Comparison of ENCODE assay signal across 17 cellular contexts in the genomic region with DNA sequence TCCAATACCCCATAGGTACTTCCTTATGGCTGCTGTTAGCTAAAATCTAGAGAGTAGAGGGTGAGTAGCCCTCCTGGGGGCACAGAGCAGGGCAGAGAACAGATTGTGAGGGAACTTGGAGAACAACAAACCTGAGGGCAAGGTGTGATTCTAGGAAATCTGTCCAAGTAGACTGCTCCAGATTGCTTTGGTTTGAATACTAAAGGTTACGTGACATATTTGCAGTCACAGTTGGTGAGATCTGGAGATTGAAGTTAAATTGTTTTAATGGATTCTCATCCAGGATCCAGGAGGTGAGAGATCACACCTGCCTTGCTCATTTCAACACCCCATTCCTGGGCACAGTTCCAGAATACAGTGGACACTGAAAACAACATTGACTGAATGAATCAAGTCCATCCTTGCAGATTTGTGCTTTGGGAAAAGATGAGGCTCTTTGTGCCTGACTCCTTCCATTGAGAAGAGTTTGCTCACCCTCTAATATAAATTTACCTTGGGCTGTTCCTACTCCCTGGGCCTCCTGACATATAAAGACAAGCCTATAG.
DNase-seq lines count a peak whose midpoint lies in the region; ATAC-seq, FAIRE-seq and TF ChIP-seq lines count a peak whose summit lies in the region.
"Had no signal": no experiment of that assay in that cellular context is flagged by ENCODE, and none has a peak within 500 bp of the region (broad histone marks: within the 10 kb centered on the region; RNA-seq: fewer than 3 reads in every experiment).

No MANE protein-coding gene starts in this region.

- TF ChIP-seq EP300 in sigmoid colon (IDR thresholded peaks at IDR 0.05), result no peak

- TF ChIP-seq POLR2A in sigmoid colon (IDR thresholded peaks at IDR 0.05), result no peak

- no peak for FAIRE-seq in HTR-8/SVneo (lab: Jason Lieb, UNC)

- H3K9me3 ChIP-seq in HEK293 (ENCODE audit: control insufficient read depth, insufficient read depth, low read depth, low read length) (no peaks in the 10 kb centered on the region), RWPE2 (ENCODE audit: severe bottlenecking) (no peaks in the 10 kb centered on the region), thymus (ENCODE audit: control insufficient read depth) (no peaks in the 10 kb centered on the region), sigmoid colon (no peaks in the 10 kb centered on the region)
- H3K9me3 ChIP-seq: HAP-1 had no signal

- CTCF ChIA-PET in HEK293 (lab: Yijun Ruan, JAX), result interaction anchor here (0.6 to 1.2 kb wide), 3 partner anchors 289 to 746 kb away, joined by 3 read pairs; no protein-coding TSS in a partner anchor

- TF ChIP-seq CTCF in HEK293 (tag by site-specific recombination; IDR thresholded peaks at IDR 0.05) (no peak), RWPE2 (IDR thresholded peaks at IDR 0.05; ENCODE audit: poor library complexity, severe bottlenecking) (no peak), foreskin keratinocyte (conservative IDR thresholded peaks at IDR 0.05) (no peak), sigmoid colon (IDR thresholded peaks at IDR 0.05) (no peak)

- POLR2A ChIA-PET in HEK293 (lab: Yijun Ruan, JAX), result interaction anchor here (0.9 to 1.4 kb wide), 2 partner anchors 124 to 742 kb away, joined by 3 to 6 read pairs; no protein-coding TSS in a partner anchor

- H3K27me3 ChIP-seq in RWPE2 (ENCODE audit: insufficient read depth, poor library complexity, severe bottlenecking) (no peaks in the 10 kb centered on the region), foreskin keratinocyte (no peaks in the 10 kb centered on the region), thymus (ENCODE audit: control insufficient read depth, insufficient read depth) (no peaks in the 10 kb centered on the region), sigmoid colon (no peaks in the 10 kb centered on the region)

- H3K4me3 ChIP-seq in HEK293 (ENCODE audit: low read depth, low read length), result no peak overlapping the region
- no peak overlapping the region for H3K4me3 ChIP-seq in RWPE2 (ENCODE audit: severe bottlenecking)
- H3K4me3 ChIP-seq in thymus (ENCODE audit: low read length), result no peak overlapping the region
- H3K4me3 ChIP-seq in sigmoid colon, result no peak overlapping the region
- H3K4me3 ChIP-seq: HAP-1 had no signal

- intact Hi-C loops in sigmoid colon (cut with DNase I), result no loop called here

- WGBS in thymus, result 96% methylated on average over 1 of the region's 1 CpG
- 85 to 93% methylated on average over 1 of the region's 1 CpG for WGBS in sigmoid colon, 2 donors

- peaks cover 6% of the 10 kb centered on the region for H3K4me1 ChIP-seq in HEK293 (ENCODE audit: control insufficient read depth, insufficient read depth, low read length)
- H3K4me1 ChIP-seq in RWPE2 (ENCODE audit: insufficient read depth, poor library complexity, severe bottlenecking), result peaks cover 29% of the 10 kb centered on the region
- peaks cover 24% of the 10 kb centered on the region for H3K4me1 ChIP-seq in foreskin keratinocyte
- H3K4me1 ChIP-seq in thymus (ENCODE audit: control insufficient read depth, insufficient read depth, low read length), result no peaks in the 10 kb centered on the region
- no peaks in the 10 kb centered on the region for H3K4me1 ChIP-seq in sigmoid colon
- H3K4me1 ChIP-seq: HAP-1 had no signal

- no peaks in the 10 kb centered on the region for H3K36me3 ChIP-seq in HEK293 (ENCODE audit: control insufficient read depth in 2 of 2, insufficient read depth in 1 of 2, low read length in 2 of 2)
- no peaks in the 10 kb centered on the region for H3K36me3 ChIP-seq in RWPE2 (ENCODE audit: low read depth)
- no peaks in the 10 kb centered on the region for H3K36me3 ChIP-seq in thymus (ENCODE audit: control insufficient read depth, insufficient read depth)
- no peaks in the 10 kb centered on the region for H3K36me3 ChIP-seq in sigmoid colon
- H3K36me3 ChIP-seq: HAP-1 had no signal

- ATAC-seq in RWPE2 (ENCODE audit: low read depth) (no peak), foreskin keratinocyte (no peak)
- ATAC-seq: CD8-positive, alpha-beta T cell; effector memory CD8-positive, alpha-beta T cell had no signal

- H3K27ac ChIP-seq in HEK293 (ENCODE audit: extremely low read depth, low read depth, low read length) (peak overlapping the region; percentile 66), RWPE2 (ENCODE audit: poor library complexity, severe bottlenecking) (peak overlapping the region; percentile 82), foreskin keratinocyte (peak overlapping the region; percentile 90), thymus (ENCODE audit: low read depth) (peak overlapping the region; percentile 3), sigmoid colon (peak overlapping the region in 1 of 4 donors; percentile 39)

- DNase-seq in RWPE2 (ENCODE audit: low spot score) (no peak), foreskin keratinocyte (peak; percentile 27 to 52), HTR-8/SVneo (ENCODE audit: insufficient read length, low spot score) (no peak), sigmoid colon (no peak)
- no peak for DNase-seq in activated CD4-positive, alpha-beta T cell treated with anti-CD3 and anti-CD28 coated beads for 1 hour
- DNase-seq: activated CD4-positive, alpha-beta T cell treated with anti-CD3 and anti-CD28 coated beads for 4 hours; activated T-cell treated with anti-CD3 and anti-CD28 coated beads, Interleukin-2, amount 50 U/mL, for 72 hours; CD8-positive, alpha-beta T cell; effector memory CD8-positive, alpha-beta T cell; Kasumi-1; NCI-H1105; NCI-H524 treated with DMSO at 0.1 percent for 48 hours; Right ventricle myocardium superior; stimulated activated CD4-positive, alpha-beta T cell treated with anti-CD3 and anti-CD28 coated beads, Interleukin-15, amount 100 ng/mL, for 24 hours had no signal

TF ChIP-seq in HEK293, 187 proteins besides CTCF, POLR2A, EP300 and RAD21:
- TF ChIP-seq, protein P1, sequence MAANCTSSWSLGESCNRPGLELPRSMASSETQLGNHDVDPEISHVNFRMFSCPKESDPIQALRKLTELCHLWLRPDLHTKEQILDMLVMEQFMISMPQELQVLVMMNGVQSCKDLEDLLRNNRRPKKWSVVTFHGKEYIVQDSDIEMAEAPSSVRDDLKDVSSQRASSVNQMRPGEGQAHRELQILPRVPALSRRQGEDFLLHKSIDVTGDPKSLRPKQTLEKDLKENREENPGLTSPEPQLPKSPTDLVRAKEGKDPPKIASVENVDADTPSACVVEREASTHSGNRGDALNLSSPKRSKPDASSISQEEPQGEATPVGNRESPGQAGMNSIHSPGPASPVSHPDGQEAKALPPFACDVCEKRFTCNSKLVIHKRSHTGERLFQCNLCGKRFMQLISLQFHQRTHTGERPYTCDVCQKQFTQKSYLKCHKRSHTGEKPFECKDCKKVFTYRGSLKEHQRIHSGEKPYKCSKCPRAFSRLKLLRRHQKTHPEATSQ (tag by site-specific recombination; IDR thresholded peaks at IDR 0.05), result no peak
- no peak for TF ChIP-seq GFI1B (tag by site-specific recombination; IDR thresholded peaks at IDR 0.05)
- no peak for TF ChIP-seq ZNF610 (tag by site-specific recombination; IDR thresholded peaks at IDR 0.05; ENCODE audit: borderline replicate concordance)
- no peak for TF ChIP-seq ZNF624 (tag by site-specific recombination; IDR thresholded peaks at IDR 0.05)
- TF ChIP-seq ZNF174 (tag by site-specific recombination; IDR thresholded peaks at IDR 0.05), result no peak
- TF ChIP-seq MZF1 (tag by site-specific recombination; IDR thresholded peaks at IDR 0.05; ENCODE audit: borderline replicate concordance), result no peak
- TF ChIP-seq ZNF777 (tag by site-specific recombination; IDR thresholded peaks at IDR 0.05; ENCODE audit: borderline replicate concordance), result no peak

Comparison
In these comparisons a context has a peak if more than half of its experiments do, and no peak if none do; other contexts are left out.
1. DNase-seq: peak in foreskin keratinocyte (2 of 2); none in RWPE2 (single experiment), HTR-8/SVneo (single experiment), activated CD4-positive, alpha-beta T cell treated with anti-CD3 and anti-CD28 coated beads for 1 hour (single experiment) and sigmoid colon (single experiment).